ENCODE assay signal across 24 cellular contexts in genomic region chr5:126027652-126028051, GRCh38.
A peak's percentile ranks its signal among the peaks of the same experiment; 100 is the strongest.
DNase-seq lines count a peak whose midpoint lies in the region; ATAC-seq, FAIRE-seq and TF ChIP-seq lines count a peak whose summit lies in the region.
"Had no signal": no experiment of that assay in that cellular context is flagged by ENCODE, and none has a peak within 500 bp of the region (broad histone marks: within the 10 kb centered on the region; RNA-seq: fewer than 3 reads in every experiment).

No MANE protein-coding gene starts in this region.

- H3K27ac ChIP-seq in mesenchymal stem cell (ENCODE audit: low read length, poor library complexity, severe bottlenecking) (no peak overlapping the region), neuronal stem cell (replicated peaks; ENCODE audit: low read length) (no peak overlapping the region), left lung (no peak overlapping the region)
- H3K27ac ChIP-seq: 22Rv1; A549; BLaER1 treated with 17β-estradiol and CSF1 and Interleukin-3, amounts not matched to agents 10 nM and 100 nM; C4-2B had no signal

- peak overlapping the region in 1 of 2 experiments; percentile 56 for H2BK12ac ChIP-seq in mesenchymal stem cell (ENCODE audit: low read length in 2 of 2)
- peak overlapping the region; percentile 18 for H2BK12ac ChIP-seq in neuronal stem cell (ENCODE audit: low read length)

- DNase-seq in bronchial epithelial cell (ENCODE audit: low read depth): no peak
- no peak for DNase-seq in mesenchymal stem cell
- no peak for DNase-seq in neuronal stem cell (ENCODE audit: low spot score)
- DNase-seq in stimulated activated effector memory CD8-positive, alpha-beta T cell treated with anti-CD3 and anti-CD28 coated beads, Interleukin-12 subunit alpha, Interleukin-12 subunit beta, amount 100 ng/mL, for 72 hours (ENCODE audit: low spot score in 2 of 2): no peak
- DNase-seq in HT-29 (ENCODE audit: low spot score): no peak
- DNase-seq in putamen (ENCODE audit: low spot score): no peak
- DNase-seq in left lung: no peak
- DNase-seq: AML-193; Caco-2; Calu3; CD4-positive, alpha-beta T cell; CD8-positive, alpha-beta T cell; DMS79 treated with DMSO at 0.1 percent for 48 hours; GF-D8 had no signal

- H3K4me3 Mint-ChIP-seq in stimulated activated effector memory CD8-positive, alpha-beta T cell treated with anti-CD3 and anti-CD28 coated beads, Interleukin-12 subunit alpha, Interleukin-12 subunit beta, amount 100 ng/mL, for 72 hours: no peak overlapping the region
- H3K4me3 Mint-ChIP-seq: B cell; CD4-positive, alpha-beta T cell; CD8-positive, alpha-beta T cell had no signal

- H2BK120ac ChIP-seq in mesenchymal stem cell (ENCODE audit: low read depth, low read length) (no peak overlapping the region), neuronal stem cell (ENCODE audit: low read depth, low read length) (no peak overlapping the region)

- peaks cover 2% of the 10 kb centered on the region for H3K4me1 ChIP-seq in mesenchymal stem cell (ENCODE audit: control insufficient read depth, insufficient read depth, low read depth, low read length)
- no peaks in the 10 kb centered on the region for H3K4me1 ChIP-seq in neuronal stem cell (ENCODE audit: control insufficient read depth in 2 of 2, insufficient read depth in 1 of 2, low read depth in 1 of 2, low read length in 2 of 2)
- H3K4me1 ChIP-seq in left lung: no peaks in the 10 kb centered on the region
- H3K4me1 ChIP-seq: A549; BLaER1 treated with 17β-estradiol and CSF1 and Interleukin-3, amounts not matched to agents 10 nM and 100 nM; Caco-2 had no signal

- no peaks in the 10 kb centered on the region for H3K36me3 ChIP-seq in bronchial epithelial cell (ENCODE audit: control insufficient read depth, insufficient read depth, low read length)
- no peaks in the 10 kb centered on the region for H3K36me3 ChIP-seq in mesenchymal stem cell (ENCODE audit: control insufficient read depth in 1 of 2, insufficient read depth in 2 of 2, low read depth in 1 of 2, low read length in 2 of 2)
- no peaks in the 10 kb centered on the region for H3K36me3 ChIP-seq in neuronal stem cell (replicated peaks in 1 of 2; ENCODE audit: control insufficient read depth in 2 of 2, insufficient read depth in 2 of 2, low read length in 2 of 2)
- H3K36me3 ChIP-seq in left lung: no peaks in the 10 kb centered on the region
- H3K36me3 ChIP-seq: BLaER1 treated with 17β-estradiol and CSF1 and Interleukin-3, amounts not matched to agents 10 nM and 100 nM had no signal

- H2BK5ac ChIP-seq in mesenchymal stem cell (ENCODE audit: low read depth, low read length, poor library complexity, severe bottlenecking) (no peak overlapping the region), neuronal stem cell (ENCODE audit: low read length) (no peak overlapping the region)

- H2AK5ac ChIP-seq in mesenchymal stem cell (ENCODE audit: low read length, severe bottlenecking) (no peak overlapping the region), neuronal stem cell (ENCODE audit: low read depth, low read length) (peak overlapping the region; percentile 73)

- H3K36me3 Mint-ChIP-seq in stimulated activated effector memory CD8-positive, alpha-beta T cell treated with anti-CD3 and anti-CD28 coated beads, Interleukin-12 subunit alpha, Interleukin-12 subunit beta, amount 100 ng/mL, for 72 hours: no peaks in the 10 kb centered on the region
- H3K36me3 Mint-ChIP-seq: CD8-positive, alpha-beta T cell had no signal

- H3K18ac ChIP-seq in mesenchymal stem cell (ENCODE audit: low read depth in 1 of 2, low read length in 2 of 2): no peak overlapping the region
- H3K18ac ChIP-seq in neuronal stem cell (ENCODE audit: low read length): peak overlapping the region; percentile 39

- H4K8ac ChIP-seq in mesenchymal stem cell (ENCODE audit: low read length) (no peak overlapping the region), neuronal stem cell (ENCODE audit: low read depth, low read length) (no peak overlapping the region)

- WGBS in mesenchymal stem cell: 92% methylated on average over 2 of the region's 2 CpGs
- WGBS in neuronal stem cell (ENCODE audit: extremely low coverage in 2 of 2, insufficient read length in 2 of 2, insufficient replicate concordance in 1 of 2), 2 donors: no CpG with 5 or more reads among the region's 2 CpGs

- no peaks in the 10 kb centered on the region for H3K79me1 ChIP-seq in mesenchymal stem cell (replicated peaks; ENCODE audit: low read length, poor library complexity, severe bottlenecking)
- H3K79me1 ChIP-seq in neuronal stem cell (ENCODE audit: low read depth, low read length): no peaks in the 10 kb centered on the region

- H3K4me1 Mint-ChIP-seq in stimulated activated effector memory CD8-positive, alpha-beta T cell treated with anti-CD3 and anti-CD28 coated beads, Interleukin-12 subunit alpha, Interleukin-12 subunit beta, amount 100 ng/mL, for 72 hours: no peaks in the 10 kb centered on the region
- H3K4me1 Mint-ChIP-seq: B cell had no signal

- H3K9me3 ChIP-seq in mesenchymal stem cell (ENCODE audit: control insufficient read depth, low read length) (peaks cover 27% of the 10 kb centered on the region), neuronal stem cell (replicated peaks in 1 of 2; ENCODE audit: control insufficient read depth in 2 of 2, insufficient read depth in 1 of 2, low read depth in 1 of 2, low read length in 2 of 2) (peaks cover 0 to 9% of the 10 kb centered on the region in 2 donors), left lung (peaks cover 0 to 46% of the 10 kb centered on the region in 2 donors)

- peaks cover 20% of the 10 kb centered on the region for H3K9me3 Mint-ChIP-seq in stimulated activated effector memory CD8-positive, alpha-beta T cell treated with anti-CD3 and anti-CD28 coated beads, Interleukin-12 subunit alpha, Interleukin-12 subunit beta, amount 100 ng/mL, for 72 hours

- H3K9ac ChIP-seq in mesenchymal stem cell (ENCODE audit: low read length) (no peak overlapping the region), neuronal stem cell (ENCODE audit: low read depth, low read length, poor library complexity) (no peak overlapping the region)
- H3K9ac ChIP-seq: BLaER1 treated with 17β-estradiol and CSF1 and Interleukin-3, amounts not matched to agents 10 nM and 100 nM had no signal

- H3K27ac Mint-ChIP-seq in stimulated activated effector memory CD8-positive, alpha-beta T cell treated with anti-CD3 and anti-CD28 coated beads, Interleukin-12 subunit alpha, Interleukin-12 subunit beta, amount 100 ng/mL, for 72 hours: no peak overlapping the region
- H3K27ac Mint-ChIP-seq: B cell; CD4-positive, alpha-beta T cell; CD8-positive, alpha-beta T cell had no signal

- H3K14ac ChIP-seq in mesenchymal stem cell (ENCODE audit: low read length in 2 of 2): no peak overlapping the region
- H3K14ac ChIP-seq in neuronal stem cell (ENCODE audit: low read length): no peak overlapping the region

- intact Hi-C loops in left lung (cut with DNase I): no loop called here

- H3K23ac ChIP-seq in mesenchymal stem cell (ENCODE audit: low read length in 2 of 2) (no peak overlapping the region), neuronal stem cell (ENCODE audit: low read depth, low read length, poor library complexity) (peak overlapping the region; percentile 76)

- H2BK15ac ChIP-seq in mesenchymal stem cell (ENCODE audit: low read depth, poor library complexity, severe bottlenecking) (no peak overlapping the region), neuronal stem cell (ENCODE audit: low read length) (no peak overlapping the region)

- H4K91ac ChIP-seq in mesenchymal stem cell (ENCODE audit: low read length) (peak overlapping the region; percentile 50), neuronal stem cell (ENCODE audit: low read depth, low read length, poor library complexity) (no peak overlapping the region)

- H2AFZ ChIP-seq in mesenchymal stem cell (ENCODE audit: low read depth, low read length) (no peak overlapping the region), neuronal stem cell (ENCODE audit: low read length) (no peak overlapping the region)

- FAIRE-seq in bronchial epithelial cell (lab: Jason Lieb, UNC): peak; percentile 76
- FAIRE-seq: A549, D721Med, G401.6, GM12891, GM19239 had no signal

- peak; percentile 13 for ATAC-seq in stimulated activated effector memory CD8-positive, alpha-beta T cell treated with anti-CD3 and anti-CD28 coated beads, Interleukin-12 subunit alpha, Interleukin-12 subunit beta, amount 100 ng/mL, for 72 hours
- ATAC-seq in HG03135 (IDR thresholded peaks at IDR 0.05; ENCODE audit: unreplicated experiment) (no peak), left lung (no peak)
- ATAC-seq: A549; CD8-positive, alpha-beta T cell had no signal

- H3K27me3 ChIP-seq in bronchial epithelial cell (ENCODE audit: control insufficient read depth, insufficient read depth, low read length): no peaks in the 10 kb centered on the region
- H3K27me3 ChIP-seq in mesenchymal stem cell (ENCODE audit: control insufficient read depth in 1 of 2, insufficient read depth in 1 of 2, low read length in 2 of 2): no peaks in the 10 kb centered on the region
- H3K27me3 ChIP-seq in neuronal stem cell (ENCODE audit: control insufficient read depth in 3 of 3, insufficient read depth in 3 of 3, low read depth in 1 of 3, low read length in 3 of 3): no peaks in the 10 kb centered on the region
- H3K27me3 ChIP-seq in left lung: no peaks in the 10 kb centered on the region
- H3K27me3 ChIP-seq: BLaER1 treated with 17β-estradiol and CSF1 and Interleukin-3, amounts not matched to agents 10 nM and 100 nM had no signal

- H3K4me2 ChIP-seq in mesenchymal stem cell (ENCODE audit: low read length, poor library complexity, severe bottlenecking) (no peak overlapping the region), neuronal stem cell (ENCODE audit: insufficient read depth, low read length, poor library complexity, severe bottlenecking) (no peak overlapping the region)
- H3K4me2 ChIP-seq: A549; BLaER1 treated with 17β-estradiol and CSF1 and Interleukin-3, amounts not matched to agents 10 nM and 100 nM had no signal

- TF ChIP-seq CTCF in bronchial epithelial cell (IDR thresholded peaks at IDR 0.05; ENCODE audit: insufficient read depth, low read length, severe bottlenecking): no peak
- no peak for TF ChIP-seq CTCF in left lung (IDR thresholded peaks at IDR 0.05)

- H3K4me3 ChIP-seq in bronchial epithelial cell (ENCODE audit: low read depth, low read length) (no peak overlapping the region), mesenchymal stem cell (ENCODE audit: insufficient read depth in 1 of 2, low read depth in 1 of 2, low read length in 2 of 2) (no peak overlapping the region), neuronal stem cell (ENCODE audit: low read length in 2 of 2) (no peak overlapping the region), left lung (no peak overlapping the region)
- H3K4me3 ChIP-seq: A549; BLaER1 treated with 17β-estradiol and CSF1 and Interleukin-3, amounts not matched to agents 10 nM and 100 nM had no signal

- no peak overlapping the region for H3K4ac ChIP-seq in mesenchymal stem cell (ENCODE audit: low read depth in 1 of 2, low read length in 2 of 2)
- H3K4ac ChIP-seq in neuronal stem cell (ENCODE audit: low read length): no peak overlapping the region
